1 cellular context compared by ENCODE assay signal in genomic region chr2:3535467-3535793, GRCh38.
TF ChIP-seq lines count a peak whose summit lies in the region.

No MANE protein-coding gene starts in this region.

TF ChIP-seq in HepG2, 621 proteins besides CTCF, POLR2A, EP300 and RAD21:
- 0 out of 2 replicates have a peak, but pooled peaks have one; percentile 61 for TF ChIP-seq ZNF674 (CRISPR knock-in tag; IDR thresholded peaks at IDR 0.05; ENCODE audit: low read depth)
- no peak for TF ChIP-seq GMEB2 (CRISPR knock-in tag; IDR thresholded peaks at IDR 0.05; ENCODE audit: low read depth)
- 0 out of 2 replicates have a peak, but pooled peaks have one; percentile 1 for TF ChIP-seq KMT2A (CRISPR knock-in tag; IDR thresholded peaks at IDR 0.05)
